ENCODE assay signal across 1 cellular context in the genomic region with DNA sequence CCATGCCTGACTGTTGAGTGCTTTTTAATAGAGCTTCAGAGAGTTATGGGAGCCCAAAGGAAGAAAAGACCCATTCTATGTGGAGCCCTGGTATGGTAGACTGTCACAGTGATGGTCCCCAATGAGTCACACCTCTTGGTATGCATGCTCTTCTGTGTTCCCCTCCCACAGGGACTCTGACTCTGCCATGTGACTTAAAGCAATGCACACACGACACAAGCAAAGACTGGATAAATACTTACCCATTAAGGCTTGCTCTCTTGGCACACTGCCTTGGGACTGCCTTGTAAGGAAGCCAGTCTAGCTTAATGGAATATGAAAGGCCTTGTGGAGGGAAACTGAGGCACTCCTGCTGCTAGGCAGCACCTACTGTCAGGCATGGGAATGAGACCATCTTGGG.
TF ChIP-seq lines count a peak whose summit lies in the region.

No MANE protein-coding gene starts in this region.

TF ChIP-seq in SK-N-SH, 30 proteins besides CTCF, POLR2A, EP300 and RAD21 (continued from another document):
- TF ChIP-seq, protein P1, sequence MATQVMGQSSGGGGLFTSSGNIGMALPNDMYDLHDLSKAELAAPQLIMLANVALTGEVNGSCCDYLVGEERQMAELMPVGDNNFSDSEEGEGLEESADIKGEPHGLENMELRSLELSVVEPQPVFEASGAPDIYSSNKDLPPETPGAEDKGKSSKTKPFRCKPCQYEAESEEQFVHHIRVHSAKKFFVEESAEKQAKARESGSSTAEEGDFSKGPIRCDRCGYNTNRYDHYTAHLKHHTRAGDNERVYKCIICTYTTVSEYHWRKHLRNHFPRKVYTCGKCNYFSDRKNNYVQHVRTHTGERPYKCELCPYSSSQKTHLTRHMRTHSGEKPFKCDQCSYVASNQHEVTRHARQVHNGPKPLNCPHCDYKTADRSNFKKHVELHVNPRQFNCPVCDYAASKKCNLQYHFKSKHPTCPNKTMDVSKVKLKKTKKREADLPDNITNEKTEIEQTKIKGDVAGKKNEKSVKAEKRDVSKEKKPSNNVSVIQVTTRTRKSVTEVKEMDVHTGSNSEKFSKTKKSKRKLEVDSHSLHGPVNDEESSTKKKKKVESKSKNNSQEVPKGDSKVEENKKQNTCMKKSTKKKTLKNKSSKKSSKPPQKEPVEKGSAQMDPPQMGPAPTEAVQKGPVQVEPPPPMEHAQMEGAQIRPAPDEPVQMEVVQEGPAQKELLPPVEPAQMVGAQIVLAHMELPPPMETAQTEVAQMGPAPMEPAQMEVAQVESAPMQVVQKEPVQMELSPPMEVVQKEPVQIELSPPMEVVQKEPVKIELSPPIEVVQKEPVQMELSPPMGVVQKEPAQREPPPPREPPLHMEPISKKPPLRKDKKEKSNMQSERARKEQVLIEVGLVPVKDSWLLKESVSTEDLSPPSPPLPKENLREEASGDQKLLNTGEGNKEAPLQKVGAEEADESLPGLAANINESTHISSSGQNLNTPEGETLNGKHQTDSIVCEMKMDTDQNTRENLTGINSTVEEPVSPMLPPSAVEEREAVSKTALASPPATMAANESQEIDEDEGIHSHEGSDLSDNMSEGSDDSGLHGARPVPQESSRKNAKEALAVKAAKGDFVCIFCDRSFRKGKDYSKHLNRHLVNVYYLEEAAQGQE (IDR thresholded peaks at IDR 0.05; ENCODE audit: low read depth, low read length), result no peak
